Comparison of ENCODE assay signal across 6 cellular contexts in genomic region chr5:110431603-110432002, GRCh38.
"Had no signal": no experiment of that assay in that cellular context is flagged by ENCODE, and none has a peak within 500 bp of the region (broad histone marks: within the 10 kb centered on the region; RNA-seq: fewer than 3 reads in every experiment).

No MANE protein-coding gene starts in this region.

- H3K27ac ChIP-seq: HL-60 had no signal

- H3K4me3 ChIP-seq: K562 had no signal

- DNase-seq: IMR-90, KBM-7, KG1 had no signal

- ATAC-seq: HepG2, K562 had no signal
